In genomic region chr6:43516697-43517502, GRCh38 we compare ENCODE assay signal across 8 cellular contexts. TPM values are rescaled to one million over a fixed set of nuclear protein-coding genes. Genes with fewer than 3 reads are reported as not detected.
DNase-seq lines count a peak whose midpoint lies in the region; ATAC-seq and TF ChIP-seq lines count a peak whose summit lies in the region.

Gene POLR1C (plus strand): TSS chr6:43517089. CDS start chr6:43517110, 21 bp downstream.
Gene YIPF3 (minus strand): TSS chr6:43516926. CDS start chr6:43516807, 119 bp downstream.

- in situ Hi-C loops in Panc1 (cut with HindIII; ENCODE audit: low pct_unique_long_range_greater_than_20kb, low sequenced_read_pairs) = no loop called here

- H3K27me3 ChIP-seq in KMS-11 (ENCODE audit: insufficient read depth, low read depth) = no peaks in the 10 kb centered on the region
- no peaks in the 10 kb centered on the region for H3K27me3 ChIP-seq in Panc1 (ENCODE audit: control insufficient read depth, insufficient read depth, low read length)
- H3K27me3 ChIP-seq in esophagus squamous epithelium = no peaks in the 10 kb centered on the region

- H3K36me3 ChIP-seq in KMS-11 (ENCODE audit: insufficient read depth) = peaks cover 16% of the 10 kb centered on the region; the same call in 1 of the 2 replicates
- peaks cover 25% of the 10 kb centered on the region for H3K36me3 ChIP-seq in Panc1 (ENCODE audit: control insufficient read depth, insufficient read depth, low read length)
- H3K36me3 ChIP-seq in esophagus squamous epithelium = peaks cover 36 to 72% (median 50%) of the 10 kb centered on the region in 3 donors

- peak in 3 of 4 donors; percentile 26 to 53 (median 34) for TF ChIP-seq POLR2A in esophagus squamous epithelium (IDR thresholded peaks at IDR 0.05)

- H2AFZ ChIP-seq in KMS-11 (ENCODE audit: low read depth) = peak within 1 kb of the TSS; percentile 74; the same call in 1 of the 2 replicates

- H3K27ac ChIP-seq in KMS-11 (peak within 1 kb of the TSS; percentile 56), Panc1 (ENCODE audit: low read length) (peak within 1 kb of the TSS; percentile 86), esophagus squamous epithelium (peak within 1 kb of the TSS; percentile 90 to 96 (median 92))

- intact Hi-C loops in Panc1 (cut with micrococcal nuclease; ENCODE audit: unreplicated experiment) = no loop called here
- intact Hi-C loops in esophagus squamous epithelium (cut with DNase I) = no loop called here

- no peak for TF ChIP-seq CTCF in KMS-11 (conservative IDR thresholded peaks at IDR 0.05; ENCODE audit: low read depth, low read length)
- TF ChIP-seq CTCF in Panc1 (IDR thresholded peaks at IDR 0.05) = no peak
- TF ChIP-seq CTCF in esophagus squamous epithelium (IDR thresholded peaks at IDR 0.05) = no peak

- peaks cover 33% of the 10 kb centered on the region for H3K4me1 Mint-ChIP-seq in activated T-cell treated with anti-CD3 and anti-CD28 coated beads, Interleukin-2, amount 50 U/mL, for 4 hours (ENCODE audit: low read depth)

- H3K4me3 ChIP-seq in KMS-11 (IDR thresholded peaks at IDR 0.05; ENCODE audit: insufficient read depth, low read depth, low read length) (no peak within 1 kb of the TSS), Panc1 (ENCODE audit: low read depth in 2 of 2, low read length in 2 of 2) (peak within 1 kb of the TSS; percentile 90 to 100), esophagus squamous epithelium (peak within 1 kb of the TSS; percentile 75 to 94 (median 87))

- H3K9me3 Mint-ChIP-seq in activated T-cell treated with anti-CD3 and anti-CD28 coated beads, Interleukin-2, amount 50 U/mL, for 4 hours = no peaks in the 10 kb centered on the region

- DNase-seq in DMS79 (lab: John Stamatoyannopoulos, UW) (peak; percentile 97), Panc1 (ENCODE audit: low read depth, low spot score) (peak; percentile 91), esophagus squamous epithelium (lab: John Stamatoyannopoulos, UW) (peak; percentile 73), myocyte (ENCODE audit: low read depth) (peak; percentile 99)
- DNase-seq in activated T-cell treated with anti-CD3 and anti-CD28 coated beads, Interleukin-2, amount 50 U/mL, for 4 hours = peak; percentile 96
- DNase-seq in stimulated activated CD8-positive, alpha-beta memory T cell treated with anti-CD3 and anti-CD28 coated beads, Interleukin-7, amount 100 ng/mL, for 48 hours (ENCODE audit: extremely low read depth in 1 of 2, low read depth in 1 of 2) = peak; percentile 88 to 97

- peaks cover 32% of the 10 kb centered on the region for H3K36me3 Mint-ChIP-seq in activated T-cell treated with anti-CD3 and anti-CD28 coated beads, Interleukin-2, amount 50 U/mL, for 4 hours (ENCODE audit: insufficient read depth)

- H3K9me3 ChIP-seq in Panc1 (ENCODE audit: control insufficient read depth, insufficient read depth, low read depth, low read length) (no peaks in the 10 kb centered on the region), esophagus squamous epithelium (no peaks in the 10 kb centered on the region)

- H3K79me2 ChIP-seq in KMS-11 (ENCODE audit: insufficient read depth, low read depth) = peaks cover 51% of the 10 kb centered on the region

- H3K4me1 ChIP-seq in KMS-11 (ENCODE audit: low read depth, poor library complexity, severe bottlenecking) (peaks cover 39% of the 10 kb centered on the region), Panc1 (ENCODE audit: control insufficient read depth, insufficient read depth, low read length) (peaks cover 15% of the 10 kb centered on the region), esophagus squamous epithelium (peaks cover 22 to 50% (median 32%) of the 10 kb centered on the region in 3 donors)

- peak within 1 kb of the TSS; percentile 90 for H3K9ac ChIP-seq in KMS-11

- H4K20me1 ChIP-seq in KMS-11 (ENCODE audit: insufficient read depth) = no peaks in the 10 kb centered on the region

- no peak within 1 kb of the TSS for H3K4me3 Mint-ChIP-seq in activated T-cell treated with anti-CD3 and anti-CD28 coated beads, Interleukin-2, amount 50 U/mL, for 4 hours

- WGBS in esophagus squamous epithelium, 2 donors = 0% methylated on average over 32 to 35 of the region's 57 CpGs

- no peaks in the 10 kb centered on the region for H3K27me3 Mint-ChIP-seq in activated T-cell treated with anti-CD3 and anti-CD28 coated beads, Interleukin-2, amount 50 U/mL, for 4 hours (ENCODE audit: low read depth)

- no TSS peak for BruUV-seq in Panc1 (replicated peaks; lab: Mats Ljungman, UMichigan)

- H3K4me2 ChIP-seq in KMS-11 = peak within 1 kb of the TSS; percentile 79

- ATAC-seq in GM21737 (IDR thresholded peaks at IDR 0.05; ENCODE audit: unreplicated experiment) (peak; percentile 77), Panc1 (peak; percentile 92)
- peak; percentile 89 to 92 for ATAC-seq in activated T-cell treated with anti-CD3 and anti-CD28 coated beads, Interleukin-2, amount 50 U/mL, for 4 hours

- POLR2A ChIA-PET in Panc1 (lab: Charles Lee) = interaction anchor here (1.2 kb wide), 1 partner anchor 15 kb away, joined by 3 read pairs; no protein-coding TSS in a partner anchor

- CTCF ChIA-PET in Panc1 (lab: Charles Lee) = no interaction called here

RNA-seq across cellular contexts. Expression of gene POLR1C, which starts in this region (rescaled TPM):
- total RNA-seq in Panc1 (2021; ENCODE audit: unreplicated experiment) (65.1 TPM), esophagus squamous epithelium (10 to 100 TPM; 14.7 to 34.3 (median 25.9) TPM), myocyte (23.5 and 26.5 TPM in 2 replicates)
- polyA plus RNA-seq in Panc1 (2012; ENCODE audit: insufficient read length) = 33.6 TPM
- 100 to 1,000 TPM; 192 to 231 (median 200) TPM for total RNA-seq in activated T-cell treated with anti-CD3 and anti-CD28 coated beads, Interleukin-2, amount 50 U/mL, for 4 hours
- polyA plus RNA-seq in myocyte (2012) = 32.3 TPM

RNA-seq across cellular contexts. Expression of gene YIPF3, which starts in this region (rescaled TPM):
- total RNA-seq in Panc1 (2021; ENCODE audit: unreplicated experiment) = 81.8 TPM
- 154 TPM for polyA plus RNA-seq in Panc1 (2012; ENCODE audit: insufficient read length)
- 10 to 100 TPM; 33.3 to 40.9 (median 35.4) TPM for total RNA-seq in activated T-cell treated with anti-CD3 and anti-CD28 coated beads, Interleukin-2, amount 50 U/mL, for 4 hours
- total RNA-seq in esophagus squamous epithelium = 10 to 100 TPM; 50.5 to 73.5 (median 71.8) TPM
- total RNA-seq in myocyte = 199 and 250 TPM in 2 replicates
- polyA plus RNA-seq in myocyte (2012) = 175 TPM
